In genomic region chr19:44718441-44719261, GRCh38 we compare ENCODE assay signal across 9 cellular contexts. TPM values are rescaled to one million over a fixed set of nuclear protein-coding genes. Genes with fewer than 3 reads are reported as not detected.
DNase-seq lines count a peak whose midpoint lies in the region; ATAC-seq and TF ChIP-seq lines count a peak whose summit lies in the region.
"Had no signal": no experiment of that assay in that cellular context is flagged by ENCODE, and none has a peak within 500 bp of the region (broad histone marks: within the 10 kb centered on the region; RNA-seq: fewer than 3 reads in every experiment).

No MANE protein-coding gene starts in this region.

- H3K4me2 ChIP-seq in GM23338, result peak overlapping the region; percentile 66

- H3K36me3 ChIP-seq in GM23338 (ENCODE audit: insufficient read depth) (no peaks in the 10 kb centered on the region; the same call in 1 of the 2 replicates), right atrium auricular region (no peaks in the 10 kb centered on the region), rectal smooth muscle tissue (ENCODE audit: control insufficient read depth, insufficient read depth, low read length) (no peaks in the 10 kb centered on the region)

- no peak for TF ChIP-seq CTCF in GM23338 (conservative IDR thresholded peaks at IDR 0.05; ENCODE audit: low read depth in 2 of 2)
- no peak for TF ChIP-seq CTCF in right atrium auricular region (IDR thresholded peaks at IDR 0.05)

- H3F3A ChIP-seq in GM23338 (replicated peaks; ENCODE audit: low read depth), result no peaks in the 10 kb centered on the region

- peaks cover 15% of the 10 kb centered on the region for H3K4me1 ChIP-seq in GM23338 (ENCODE audit: insufficient read depth)
- H3K4me1 ChIP-seq in right atrium auricular region, result peaks cover 0 to 43% of the 10 kb centered on the region in 2 donors
- peaks cover 10% of the 10 kb centered on the region for H3K4me1 ChIP-seq in rectal smooth muscle tissue (ENCODE audit: control insufficient read depth, insufficient read depth, low read length)

- DNase-seq in GM23338 (ENCODE audit: low spot score) (peak; percentile 95), right atrium auricular region (ENCODE audit: low spot score) (peak; percentile 88)
- DNase-seq in effector CD8-positive, alpha-beta T cell (lab: John Stamatoyannopoulos, UW), result no peak
- no peak for DNase-seq in activated naive CD4-positive, alpha-beta T cell treated with anti-CD3 and anti-CD28 coated beads, Interleukin-2, amount 50 U/mL, for 72 hours (ENCODE audit: low spot score in 2 of 2)

- H3K27me3 ChIP-seq in GM23338 (ENCODE audit: insufficient read depth), result no peaks in the 10 kb centered on the region
- no peaks in the 10 kb centered on the region for H3K27me3 ChIP-seq in right atrium auricular region
- H3K27me3 ChIP-seq in rectal smooth muscle tissue (ENCODE audit: control insufficient read depth, insufficient read depth, low read length), result peaks cover 2% of the 10 kb centered on the region

- H3K79me2 ChIP-seq in GM23338 (replicated peaks; ENCODE audit: insufficient read depth), result no peaks in the 10 kb centered on the region

- no peaks in the 10 kb centered on the region for H4K20me1 ChIP-seq in GM23338 (replicated peaks; ENCODE audit: insufficient read depth)

- ATAC-seq in GM23338, result peak; percentile 85
- peak; percentile 65 for ATAC-seq in SK-N-SH treated with all-trans-retinoic acid at 6 μM for 48 hours
- ATAC-seq in GM19023 (IDR thresholded peaks at IDR 0.05; ENCODE audit: unreplicated experiment), result no peak
- ATAC-seq in HG03196 (IDR thresholded peaks at IDR 0.05; ENCODE audit: unreplicated experiment), result no peak
- no peak for ATAC-seq in activated naive CD4-positive, alpha-beta T cell treated with anti-CD3 and anti-CD28 coated beads, Interleukin-2, amount 50 U/mL, for 72 hours
- ATAC-seq: activated T-helper 17 cell treated with anti-CD3 and anti-CD28 coated beads, Interleukin-2, amount 50 U/mL, for 72 hours had no signal

- H3K9me2 ChIP-seq in GM23338 (ENCODE audit: insufficient read depth), result no peaks in the 10 kb centered on the region

- peak overlapping the region; percentile 66; the same call in 1 of the 2 replicates for H2AFZ ChIP-seq in GM23338

- H3K27ac ChIP-seq in GM23338 (ENCODE audit: low read depth) (peak overlapping the region; percentile 93), right atrium auricular region (peak overlapping the region; percentile 76 to 81), rectal smooth muscle tissue (ENCODE audit: low read depth, low read length) (no peak overlapping the region)

- H3K9ac ChIP-seq in rectal smooth muscle tissue (ENCODE audit: low read length), result no peak overlapping the region

- peak overlapping the region; percentile 93 for H3K27ac Mint-ChIP-seq in GM23338
- H3K27ac Mint-ChIP-seq in activated naive CD4-positive, alpha-beta T cell treated with anti-CD3 and anti-CD28 coated beads, Interleukin-2, amount 50 U/mL, for 72 hours, result peak overlapping the region in 1 of 2 donors; percentile 77
- H3K27ac Mint-ChIP-seq: activated T-helper 17 cell treated with anti-CD3 and anti-CD28 coated beads, Interleukin-2, amount 50 U/mL, for 72 hours had no signal

- peaks cover 16% of the 10 kb centered on the region for H3K27me3 Mint-ChIP-seq in GM23338 (ENCODE audit: insufficient read depth, low read depth, poor library complexity)
- H3K27me3 Mint-ChIP-seq: activated T-helper 17 cell treated with anti-CD3 and anti-CD28 coated beads, Interleukin-2, amount 50 U/mL, for 72 hours had no signal

- peaks cover 19% of the 10 kb centered on the region for H3K36me3 Mint-ChIP-seq in GM23338 (ENCODE audit: low read depth)
- H3K36me3 Mint-ChIP-seq in activated naive CD4-positive, alpha-beta T cell treated with anti-CD3 and anti-CD28 coated beads, Interleukin-2, amount 50 U/mL, for 72 hours, result peaks cover 9 to 16% of the 10 kb centered on the region in 2 donors

- peaks cover 8% of the 10 kb centered on the region for H3K4me1 Mint-ChIP-seq in GM23338
- H3K4me1 Mint-ChIP-seq: activated T-helper 17 cell treated with anti-CD3 and anti-CD28 coated beads, Interleukin-2, amount 50 U/mL, for 72 hours had no signal

- H3K9me3 ChIP-seq in right atrium auricular region, result peaks cover 0 to 6% of the 10 kb centered on the region in 2 donors

- peak overlapping the region; percentile 43 for H3K4me3 ChIP-seq in GM23338
- H3K4me3 ChIP-seq in right atrium auricular region, result peak overlapping the region in 1 of 2 donors; percentile 36
- peak overlapping the region; percentile 36 for H3K4me3 ChIP-seq in rectal smooth muscle tissue (ENCODE audit: low read length)

- H3K4me3 Mint-ChIP-seq in GM23338, result peak overlapping the region; percentile 52
- H3K4me3 Mint-ChIP-seq: activated T-helper 17 cell treated with anti-CD3 and anti-CD28 coated beads, Interleukin-2, amount 50 U/mL, for 72 hours had no signal

- peaks cover 21% of the 10 kb centered on the region for H3K9me3 Mint-ChIP-seq in GM23338
- H3K9me3 Mint-ChIP-seq in activated naive CD4-positive, alpha-beta T cell treated with anti-CD3 and anti-CD28 coated beads, Interleukin-2, amount 50 U/mL, for 72 hours, result peaks cover 10 to 18% of the 10 kb centered on the region in 2 donors

TF ChIP-seq in SK-N-SH treated with all-trans-retinoic acid at 6 μM for 48 hours, 23 proteins besides CTCF, POLR2A, EP300 and RAD21:
- TF ChIP-seq CSDC2 (CRISPR knock-in tag; IDR thresholded peaks at IDR 0.05) (peak; percentile 45; the same call in 1 of the 2 replicates), ZNF8 (CRISPR knock-in tag; IDR thresholded peaks at IDR 0.05) (no peak)

RNA-seq across cellular contexts. Expression of gene CEACAM16, which starts 19.7 kb away (rescaled TPM):
- total RNA-seq in GM23338 (2014; rRNA removed; shearing (Covaris generic)), result not detected in 2 replicates
- not detected in 2 replicates for polyA plus RNA-seq in GM23338 (2016; fragmentation: Nextera tagmentation; extraction: Ambion mirVana)
- not detected for total RNA-seq in right atrium auricular region
- not detected for total RNA-seq in activated naive CD4-positive, alpha-beta T cell treated with anti-CD3 and anti-CD28 coated beads, Interleukin-2, amount 50 U/mL, for 72 hours
- total RNA-seq: activated T-helper 17 cell treated with anti-CD3 and anti-CD28 coated beads, Interleukin-2, amount 50 U/mL, for 72 hours had no signal

RNA-seq across cellular contexts. Expression of gene BCL3, which starts 29.9 kb away (rescaled TPM):
- total RNA-seq in GM23338 (2014; rRNA removed; shearing (Covaris generic)), result 0.62 and 1.4 TPM in 2 replicates
- polyA plus RNA-seq in GM23338 (2016; fragmentation: Nextera tagmentation; extraction: Ambion mirVana), result 3.3 and 4.1 TPM in 2 replicates
- total RNA-seq in right atrium auricular region, result 10 to 100 TPM; 15.3 to 25.2 TPM
- total RNA-seq in activated naive CD4-positive, alpha-beta T cell treated with anti-CD3 and anti-CD28 coated beads, Interleukin-2, amount 50 U/mL, for 72 hours, result 100 to 1,000 TPM in 1 of 2 donors, 10 to 100 TPM in 1; 83.8 to 124 TPM

RNA-seq across cellular contexts. Expression of gene CEACAM19, which starts 47.4 kb away (rescaled TPM):
- 0.16 and 0.38 TPM in 2 replicates for total RNA-seq in GM23338 (2014; rRNA removed; shearing (Covaris generic))
- polyA plus RNA-seq in GM23338 (2016; fragmentation: Nextera tagmentation; extraction: Ambion mirVana), result 0.56 and 0.76 TPM in 2 replicates
- 1 to 10 TPM; 2.3 to 3.1 TPM for total RNA-seq in right atrium auricular region
- total RNA-seq in activated naive CD4-positive, alpha-beta T cell treated with anti-CD3 and anti-CD28 coated beads, Interleukin-2, amount 50 U/mL, for 72 hours, result 1 to 10 TPM; 2.2 to 2.5 TPM

RNA-seq across cellular contexts. Expression of gene CBLC, which starts 59.0 kb away (rescaled TPM):
- 27.1 and 29.3 TPM in 2 replicates for total RNA-seq in GM23338 (2014; rRNA removed; shearing (Covaris generic))
- 13.8 and 14.5 TPM in 2 replicates for polyA plus RNA-seq in GM23338 (2016; fragmentation: Nextera tagmentation; extraction: Ambion mirVana)
- not detected for total RNA-seq in right atrium auricular region
- total RNA-seq in activated naive CD4-positive, alpha-beta T cell treated with anti-CD3 and anti-CD28 coated beads, Interleukin-2, amount 50 U/mL, for 72 hours, result not detected
- total RNA-seq: activated T-helper 17 cell treated with anti-CD3 and anti-CD28 coated beads, Interleukin-2, amount 50 U/mL, for 72 hours had no signal

Comparison
In these comparisons a context has a peak if more than half of its experiments do, and no peak if none do; other contexts are left out.
1. ATAC-seq: peak in GM23338 (single experiment) and SK-N-SH treated with all-trans-retinoic acid at 6 μM for 48 hours (single experiment); none in GM19023 (single experiment), HG03196 (single experiment) and activated naive CD4-positive, alpha-beta T cell treated with anti-CD3 and anti-CD28 coated beads, Interleukin-2, amount 50 U/mL, for 72 hours (0 of 2).
2. DNase-seq: peak in GM23338 (single experiment) and right atrium auricular region (single experiment); none in effector CD8-positive, alpha-beta T cell (single experiment) and activated naive CD4-positive, alpha-beta T cell treated with anti-CD3 and anti-CD28 coated beads, Interleukin-2, amount 50 U/mL, for 72 hours (0 of 2).